Comparison of ENCODE assay signal across 9 cellular contexts in genomic region chr19:1873524-1874473, GRCh38. TPM values are rescaled to one million over a fixed set of nuclear protein-coding genes. Genes with fewer than 3 reads are reported as not detected.
DNase-seq lines count a peak whose midpoint lies in the region; ATAC-seq and TF ChIP-seq lines count a peak whose summit lies in the region.
"Had no signal": no experiment of that assay in that cellular context is flagged by ENCODE, and none has a peak within 500 bp of the region (broad histone marks: within the 10 kb centered on the region; RNA-seq: fewer than 3 reads in every experiment).

No MANE protein-coding gene starts in this region.

- H3K9me3 ChIP-seq in iPS-20b (ENCODE audit: insufficient read depth, low read depth, low read length) (no peaks in the 10 kb centered on the region), suprapubic skin (no peaks in the 10 kb centered on the region)

- TF ChIP-seq EP300 in suprapubic skin (IDR thresholded peaks at IDR 0.05), result no peak

- H3K27ac ChIP-seq in iPS-20b (ENCODE audit: low read length), result no peak overlapping the region
- peak overlapping the region; percentile 98 for H3K27ac ChIP-seq in suprapubic skin

- ATAC-seq in activated naive CD4-positive, alpha-beta T cell treated with anti-CD3 and anti-CD28 coated beads, Interleukin-2, amount 50 U/mL, for 72 hours, result no peak
- no peak for ATAC-seq in GM18520 (IDR thresholded peaks at IDR 0.05; ENCODE audit: unreplicated experiment)
- ATAC-seq in HG03469 (IDR thresholded peaks at IDR 0.05; ENCODE audit: unreplicated experiment), result no peak

- H3K4me3 ChIP-seq in iPS-20b (ENCODE audit: low read length), result peak overlapping the region; percentile 88; the same call in 1 of the 2 replicates
- peak overlapping the region; percentile 99 for H3K4me3 ChIP-seq in suprapubic skin

- H3K27ac Mint-ChIP-seq in activated naive CD4-positive, alpha-beta T cell treated with anti-CD3 and anti-CD28 coated beads, Interleukin-2, amount 50 U/mL, for 72 hours, result peak overlapping the region; percentile 95 to 97

- H3K36me3 ChIP-seq in iPS-20b (ENCODE audit: insufficient read depth, low read depth, low read length) (no peaks in the 10 kb centered on the region), suprapubic skin (peaks cover 8% of the 10 kb centered on the region)

- H3K9me3 Mint-ChIP-seq in activated naive CD4-positive, alpha-beta T cell treated with anti-CD3 and anti-CD28 coated beads, Interleukin-2, amount 50 U/mL, for 72 hours, result no peaks in the 10 kb centered on the region

- H3K27me3 ChIP-seq in iPS-20b (ENCODE audit: insufficient read depth, low read length), result no peaks in the 10 kb centered on the region
- H3K27me3 ChIP-seq in suprapubic skin, result no peaks in the 10 kb centered on the region

- 47% methylated on average over 20 of the region's 29 CpGs for WGBS in suprapubic skin

- H3K36me3 Mint-ChIP-seq in activated naive CD4-positive, alpha-beta T cell treated with anti-CD3 and anti-CD28 coated beads, Interleukin-2, amount 50 U/mL, for 72 hours, result peaks cover 19 to 20% of the 10 kb centered on the region in 2 donors

- no peak for TF ChIP-seq CTCF in suprapubic skin (IDR thresholded peaks at IDR 0.05)

- H3K4me1 ChIP-seq in iPS-20b (ENCODE audit: insufficient read depth, low read length) (peaks cover 9% of the 10 kb centered on the region; the same call in 1 of the 2 replicates), suprapubic skin (peaks cover 48% of the 10 kb centered on the region)

- DNase-seq in NCI-H2081 (lab: John Stamatoyannopoulos, UW) (peak; percentile 46 to 79), NCI-H2081 treated with DMSO at 0.1 percent for 48 hours (lab: John Stamatoyannopoulos, UW) (no peak), suprapubic skin (ENCODE audit: low spot score in 2 of 2) (peak in 1 of 2 donors; percentile 80), AG20443 (ENCODE audit: low spot score) (no peak)
- DNase-seq in activated naive CD4-positive, alpha-beta T cell treated with anti-CD3 and anti-CD28 coated beads, Interleukin-2, amount 50 U/mL, for 72 hours (ENCODE audit: low spot score in 2 of 2), result no peak
- DNase-seq: NCI-H2107 had no signal

- TF ChIP-seq POLR2A in suprapubic skin (IDR thresholded peaks at IDR 0.05), result no peak

- peak overlapping the region; percentile 87; the same call in 1 of the 2 replicates for H3K9ac ChIP-seq in iPS-20b (ENCODE audit: low read depth, low read length)

RNA-seq across cellular contexts. Expression of gene KLF16, which starts 10.4 kb away (rescaled TPM):
- total RNA-seq in activated naive CD4-positive, alpha-beta T cell treated with anti-CD3 and anti-CD28 coated beads, Interleukin-2, amount 50 U/mL, for 72 hours, result 10 to 100 TPM; 20.5 to 22.6 TPM
- 10 to 100 TPM; 12.1 to 30.8 (median 20.9) TPM for total RNA-seq in suprapubic skin

RNA-seq across cellular contexts. Expression of gene ABHD17A, which starts 11.5 kb away (rescaled TPM):
- 100 to 1,000 TPM; 109 to 110 TPM for total RNA-seq in activated naive CD4-positive, alpha-beta T cell treated with anti-CD3 and anti-CD28 coated beads, Interleukin-2, amount 50 U/mL, for 72 hours
- 100 to 1,000 TPM in 3 of 4 donors, 10 to 100 TPM in 1; 82.3 to 120 (median 110) TPM for total RNA-seq in suprapubic skin

RNA-seq across cellular contexts. Expression of gene REXO1, which starts 25.5 kb away (rescaled TPM):
- total RNA-seq in activated naive CD4-positive, alpha-beta T cell treated with anti-CD3 and anti-CD28 coated beads, Interleukin-2, amount 50 U/mL, for 72 hours, result 10 to 100 TPM; 35.5 to 44.5 TPM
- 10 to 100 TPM; 31.8 to 63.1 (median 38.3) TPM for total RNA-seq in suprapubic skin

RNA-seq across cellular contexts. Expression of gene ADAT3, which starts 31.4 kb away (rescaled TPM):
- 1 to 10 TPM; 8.5 to 10.0 TPM for total RNA-seq in activated naive CD4-positive, alpha-beta T cell treated with anti-CD3 and anti-CD28 coated beads, Interleukin-2, amount 50 U/mL, for 72 hours
- 10 to 100 TPM; 13.4 to 26.7 (median 22.3) TPM for total RNA-seq in suprapubic skin

RNA-seq across cellular contexts. Expression of gene SCAMP4, which starts 31.4 kb away (rescaled TPM):
- total RNA-seq in activated naive CD4-positive, alpha-beta T cell treated with anti-CD3 and anti-CD28 coated beads, Interleukin-2, amount 50 U/mL, for 72 hours, result 10 to 100 TPM; 22.4 to 28.2 TPM
- 100 to 1,000 TPM in 2 of 4 donors, 10 to 100 TPM in 2; 68.1 to 119 (median 103) TPM for total RNA-seq in suprapubic skin

Comparison
In these comparisons a context has a peak if more than half of its experiments do, and no peak if none do; other contexts are left out.
1. DNase-seq: peak in NCI-H2081 (2 of 2); none in NCI-H2081 treated with DMSO at 0.1 percent for 48 hours (single experiment), activated naive CD4-positive, alpha-beta T cell treated with anti-CD3 and anti-CD28 coated beads, Interleukin-2, amount 50 U/mL, for 72 hours (0 of 2) and AG20443 (single experiment).